ENCODE assay signal across 29 cellular contexts in the genomic region with DNA sequence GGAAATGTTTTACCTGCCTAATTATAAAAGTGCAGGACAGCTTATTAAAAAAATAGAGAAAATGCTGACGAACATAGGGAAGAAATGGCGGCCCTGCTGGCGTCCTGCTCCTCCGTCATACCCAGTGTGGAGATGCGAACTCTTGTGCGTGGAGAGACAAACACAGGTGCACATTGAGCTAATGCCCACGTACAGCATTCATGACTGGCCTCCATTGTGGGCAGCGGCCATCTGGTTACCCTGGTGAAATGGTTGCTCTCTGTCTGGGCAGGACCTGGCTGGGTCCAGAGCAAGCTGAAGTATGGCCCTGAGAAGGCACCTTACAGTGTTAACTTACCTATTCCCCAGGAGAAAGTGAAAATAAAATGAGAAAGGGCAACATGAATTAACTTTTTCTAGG. TPM values are rescaled to one million over a fixed set of nuclear protein-coding genes. Genes with fewer than 3 reads are reported as not detected.
"Had no signal": no experiment of that assay in that cellular context is flagged by ENCODE, and none has a peak within 500 bp of the region (broad histone marks: within the 10 kb centered on the region; RNA-seq: fewer than 3 reads in every experiment).

No MANE protein-coding gene starts in this region.

- H3K4me3 Mint-ChIP-seq: memory B cell had no signal

- H3K4me1 Mint-ChIP-seq: memory B cell had no signal

- H3K4me1 ChIP-seq: esophagus squamous epithelium, gastrocnemius medialis, heart right ventricle, left lung, lower lobe of right lung had no signal

- H3K9me3 Mint-ChIP-seq: memory B cell had no signal

- ATAC-seq: gastrocnemius medialis, heart right ventricle, left cardiac atrium, left lung, left ventricle myocardium superior, lower lobe of right lung had no signal

- FAIRE-seq: colon, endothelial cell of umbilical vein, islet of Langerhans, keratinocyte had no signal

- H3K27me3 ChIP-seq: dorsolateral prefrontal cortex, gastrocnemius medialis had no signal

- H3K27ac Mint-ChIP-seq: memory B cell had no signal

- H3K36me3 Mint-ChIP-seq: memory B cell had no signal

- DNase-seq: dermis blood vessel endothelial cell; effector CD4-positive, alpha-beta T cell; effector memory CD4-positive, alpha-beta T cell; esophagus squamous epithelium; foreskin fibroblast; foreskin melanocyte; gastrocnemius medialis; glutamatergic neuron; head of caudate nucleus; heart right ventricle; hippocampal formation; left cardiac atrium; left lung; left ventricle myocardium superior; lower lobe of right lung; mammary epithelial cell; mesendoderm; midbrain had no signal

- H3K9me3 ChIP-seq: esophagus squamous epithelium, gastrocnemius medialis, heart right ventricle, left lung, lower lobe of right lung had no signal

- H3K36me3 ChIP-seq: esophagus squamous epithelium, gastrocnemius medialis, heart right ventricle, left lung, lower lobe of right lung had no signal

- H3K27ac ChIP-seq: coronary artery, dorsolateral prefrontal cortex, esophagus squamous epithelium, gastrocnemius medialis, heart right ventricle, left lung, lower lobe of right lung had no signal

- H3K4me3 ChIP-seq: coronary artery, dorsolateral prefrontal cortex, esophagus squamous epithelium, gastrocnemius medialis, heart right ventricle, left lung, lower lobe of right lung had no signal

RNA-seq across cellular contexts. Expression of gene ALLC, which starts 16.4 kb away (rescaled TPM):
- total RNA-seq: dermis blood vessel endothelial cell, endothelial cell of umbilical vein, epithelial cell of proximal tubule, esophagus squamous epithelium, gastrocnemius medialis, glomerular endothelial cell, heart right ventricle, left lung, left ventricle myocardium superior, lower lobe of right lung, mammary epithelial cell, mononuclear cell had no signal
- polyA plus RNA-seq: endothelial cell of umbilical vein, keratinocyte, mammary epithelial cell had no signal

RNA-seq across cellular contexts. Expression of gene DCDC2C, which starts 28.9 kb away (rescaled TPM):
- total RNA-seq: endothelial cell of umbilical vein, epithelial cell of proximal tubule, esophagus squamous epithelium, gastrocnemius medialis, glomerular endothelial cell, kidney epithelial cell, left cardiac atrium, left lung, left ventricle myocardium superior, lower lobe of right lung, mammary epithelial cell, mononuclear cell had no signal
- polyA plus RNA-seq: endothelial cell of umbilical vein, heart right ventricle, keratinocyte, mammary epithelial cell had no signal
